Comparison of ENCODE assay signal across 8 cellular contexts in the genomic region with DNA sequence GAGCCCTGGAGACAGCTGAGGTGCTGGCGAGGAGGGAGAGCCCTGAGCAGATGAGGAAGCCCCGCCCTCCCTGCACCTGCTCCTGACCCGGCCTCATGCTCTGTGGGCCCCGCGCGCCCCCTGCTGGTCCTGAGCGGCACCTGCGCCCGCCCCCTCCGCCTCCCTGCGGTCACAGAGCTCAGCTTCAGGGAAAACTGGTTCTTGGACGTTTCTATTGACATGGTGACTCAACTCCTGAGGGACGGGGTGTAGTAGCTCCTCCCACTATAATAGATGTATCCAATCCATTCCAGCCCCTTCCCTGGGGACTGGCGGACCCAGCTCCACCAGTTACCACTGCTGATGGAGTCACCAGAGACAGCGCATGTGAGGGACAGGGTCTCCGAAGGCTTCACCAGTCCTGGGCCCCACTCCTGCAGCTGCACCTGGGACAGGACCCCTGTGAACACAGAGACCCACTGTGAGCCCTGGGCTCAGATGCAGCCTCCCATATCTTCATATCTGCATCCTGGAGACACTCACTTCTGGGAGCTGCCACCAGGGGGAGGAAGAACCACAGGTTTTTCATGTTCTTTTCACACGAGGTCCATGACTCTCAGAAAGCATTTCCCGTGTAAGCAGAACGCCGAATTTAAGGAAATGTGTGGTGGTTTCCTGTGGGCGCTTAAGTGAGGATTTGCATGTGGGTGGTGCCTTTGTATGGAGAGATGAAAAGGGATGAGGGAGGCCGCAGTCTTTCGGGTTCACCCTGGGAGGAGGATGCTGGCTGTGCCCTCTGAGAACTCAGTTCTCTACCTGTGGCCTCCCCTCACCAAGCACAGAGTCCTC.
A peak's percentile ranks its signal among the peaks of the same experiment; 100 is the strongest.
DNase-seq lines count a peak whose midpoint lies in the region; ATAC-seq, FAIRE-seq and TF ChIP-seq lines count a peak whose summit lies in the region.

No MANE protein-coding gene starts in this region.

- TF ChIP-seq RAD21 in Ishikawa (IDR thresholded peaks at IDR 0.05; ENCODE audit: low read depth) = peak; percentile 38; the same call in 1 of the 2 replicates

- no peak for TF ChIP-seq EP300 in Ishikawa (IDR thresholded peaks at IDR 0.05; ENCODE audit: borderline replicate concordance)

- H3K9me3 ChIP-seq in A673 (ENCODE audit: low read depth, low read length, poor library complexity, severe bottlenecking) = no peaks in the 10 kb centered on the region
- H3K9me3 ChIP-seq in kidney (ENCODE audit: control insufficient read depth in 1 of 2, low read length in 2 of 2) = no peaks in the 10 kb centered on the region

- no peak overlapping the region for H3K9ac ChIP-seq in kidney (ENCODE audit: low read length in 2 of 2)

- peak; percentile 85 for DNase-seq in A673 (ENCODE audit: low spot score)
- peak; percentile 36 for DNase-seq in SHP77 treated with DMSO at 0.1 percent for 48 hours (lab: John Stamatoyannopoulos, UW)
- peak; percentile 73 for DNase-seq in activated T-helper 1 cell treated with anti-CD3 and anti-CD28 coated beads, Interleukin-12 subunit alpha, Interleukin-12 subunit beta, Interleukin-2, Interleukin-4 antibody, amounts not matched to agents 30 ng/mL and 10 ng/mL and 1 ng/mL, durations not matched to agents 14 hours and 24 hours and 36 hours (ENCODE audit: low spot score)
- peak; percentile 90 for DNase-seq in kidney
- peak; percentile 66 to 74 for DNase-seq in stimulated activated CD8-positive, alpha-beta memory T cell treated with anti-CD3 and anti-CD28 coated beads, Interleukin-7, amount 100 ng/mL, for 1 hour (ENCODE audit: low read depth in 2 of 2)

- H3K27me3 ChIP-seq in A673 (replicated peaks; ENCODE audit: insufficient read depth, low read depth, low read length, poor library complexity) = peaks cover 4% of the 10 kb centered on the region

- peak overlapping the region; percentile 27 for H3K4me3 Mint-ChIP-seq in activated T-helper 1 cell treated with anti-CD3 and anti-CD28 coated beads, Interleukin-12 subunit alpha, Interleukin-12 subunit beta, Interleukin-2, Interleukin-4 antibody, amounts not matched to agents 30 ng/mL and 10 ng/mL and 1 ng/mL, durations not matched to agents 14 hours and 24 hours and 36 hours

- CTCF ChIA-PET in A673 (lab: Charles Lee) = interaction anchor here (0.5 to 2.5 kb wide), 9 partner anchors 8 to 178 kb away, joined by 3 to 17 read pairs (median 3); no protein-coding TSS in a partner anchor

- H3K36me3 ChIP-seq in A673 (ENCODE audit: insufficient read depth, low read length, poor library complexity, severe bottlenecking) = no peaks in the 10 kb centered on the region
- H3K36me3 ChIP-seq in kidney (ENCODE audit: control insufficient read depth in 1 of 2, insufficient read depth in 2 of 2, low read length in 2 of 2) = no peaks in the 10 kb centered on the region

- H3K4me3 ChIP-seq in A673 (ENCODE audit: low read depth, low read length, poor library complexity, severe bottlenecking) (no peak overlapping the region), kidney (ENCODE audit: low read length in 2 of 2) (no peak overlapping the region)

- POLR2A ChIA-PET in A673 (lab: Charles Lee; ENCODE audit: low non-redundant PET) = no interaction called here

- no TSS peak for BruUV-seq in A673 (replicated peaks; lab: Mats Ljungman, UMichigan)

- ATAC-seq in GM18517 (IDR thresholded peaks at IDR 0.05; ENCODE audit: unreplicated experiment) (peak; percentile 48), HG03520 (IDR thresholded peaks at IDR 0.05; ENCODE audit: unreplicated experiment) (no peak)

- TF ChIP-seq CTCF in A673 (conservative IDR thresholded peaks at IDR 0.05; ENCODE audit: low read depth, low read length) = peak; percentile 76
- TF ChIP-seq CTCF in kidney (IDR thresholded peaks at IDR 0.05; ENCODE audit: borderline replicate concordance, extremely low read depth, insufficient read depth) = peak; percentile 66

- intact Hi-C loops in A673 (cut with micrococcal nuclease; ENCODE audit: unreplicated experiment) = no loop called here
- intact Hi-C loops in activated T-helper 1 cell treated with anti-CD3 and anti-CD28 coated beads, Interleukin-12 subunit alpha, Interleukin-12 subunit beta, Interleukin-2, Interleukin-4 antibody, amounts not matched to agents 30 ng/mL and 10 ng/mL and 1 ng/mL, durations not matched to agents 14 hours and 24 hours and 36 hours (cut with micrococcal nuclease) = loop anchor here (1.0 kb wide), 1 partner anchor 29 kb away; no protein-coding TSS in a partner anchor
- intact Hi-C loops in kidney (cut with DNase I) = no loop called here

- no peak overlapping the region for H3K27ac Mint-ChIP-seq in activated T-helper 1 cell treated with anti-CD3 and anti-CD28 coated beads, Interleukin-12 subunit alpha, Interleukin-12 subunit beta, Interleukin-2, Interleukin-4 antibody, amounts not matched to agents 30 ng/mL and 10 ng/mL and 1 ng/mL, durations not matched to agents 14 hours and 24 hours and 36 hours

- no peaks in the 10 kb centered on the region for H3K9me3 Mint-ChIP-seq in activated T-helper 1 cell treated with anti-CD3 and anti-CD28 coated beads, Interleukin-12 subunit alpha, Interleukin-12 subunit beta, Interleukin-2, Interleukin-4 antibody, amounts not matched to agents 30 ng/mL and 10 ng/mL and 1 ng/mL, durations not matched to agents 14 hours and 24 hours and 36 hours

- H3K4me1 ChIP-seq in A673 (ENCODE audit: insufficient read depth, low read length, poor library complexity, severe bottlenecking) (no peaks in the 10 kb centered on the region), kidney (ENCODE audit: control insufficient read depth in 1 of 2, insufficient read depth in 1 of 2, low read depth in 1 of 2, low read length in 2 of 2) (peaks cover 0 to 2% of the 10 kb centered on the region in 2 donors)

- H3K27me3 Mint-ChIP-seq in activated T-helper 1 cell treated with anti-CD3 and anti-CD28 coated beads, Interleukin-12 subunit alpha, Interleukin-12 subunit beta, Interleukin-2, Interleukin-4 antibody, amounts not matched to agents 30 ng/mL and 10 ng/mL and 1 ng/mL, durations not matched to agents 14 hours and 24 hours and 36 hours (ENCODE audit: insufficient read depth) = peaks cover 18% of the 10 kb centered on the region

- peaks cover 18% of the 10 kb centered on the region for H3K4me1 Mint-ChIP-seq in activated T-helper 1 cell treated with anti-CD3 and anti-CD28 coated beads, Interleukin-12 subunit alpha, Interleukin-12 subunit beta, Interleukin-2, Interleukin-4 antibody, amounts not matched to agents 30 ng/mL and 10 ng/mL and 1 ng/mL, durations not matched to agents 14 hours and 24 hours and 36 hours (ENCODE audit: low read depth)

- no peak for FAIRE-seq in kidney (lab: Jason Lieb, UNC)

- H3K27ac ChIP-seq in A673 (ENCODE audit: low read depth, low read length, poor library complexity, severe bottlenecking) (no peak overlapping the region), kidney (ENCODE audit: low read depth in 2 of 2, low read length in 2 of 2) (peak overlapping the region; percentile 13 to 32)

- no peaks in the 10 kb centered on the region for H3K36me3 Mint-ChIP-seq in activated T-helper 1 cell treated with anti-CD3 and anti-CD28 coated beads, Interleukin-12 subunit alpha, Interleukin-12 subunit beta, Interleukin-2, Interleukin-4 antibody, amounts not matched to agents 30 ng/mL and 10 ng/mL and 1 ng/mL, durations not matched to agents 14 hours and 24 hours and 36 hours (ENCODE audit: low read depth)

TF ChIP-seq in Ishikawa, 13 proteins besides CTCF, POLR2A, EP300 and RAD21:
- no peak for TF ChIP-seq CREB1 (IDR thresholded peaks at IDR 0.05; ENCODE audit: low read depth)
- TF ChIP-seq USF1 (IDR thresholded peaks at IDR 0.05) = no peak
- TF ChIP-seq YY1 (IDR thresholded peaks at IDR 0.05; ENCODE audit: low read depth) = no peak
- TF ChIP-seq ZBTB7A (IDR thresholded peaks at IDR 0.05; ENCODE audit: low read depth) = no peak
- TF ChIP-seq TCF12 (IDR thresholded peaks at IDR 0.05; ENCODE audit: low read depth) = no peak
- no peak for TF ChIP-seq FOXM1 (IDR thresholded peaks at IDR 0.05; ENCODE audit: borderline replicate concordance, low read depth)
- no peak for TF ChIP-seq TAF1 (IDR thresholded peaks at IDR 0.05; ENCODE audit: low read depth)

Comparison
In these comparisons a context has a peak if more than half of its experiments do, and no peak if none do; other contexts are left out.
1. DNase-seq: peak in every context shown above with its lines; median percentile 90 in kidney; 85 in A673; 73 in activated T-helper 1 cell treated with anti-CD3 and anti-CD28 coated beads, Interleukin-12 subunit alpha, Interleukin-12 subunit beta, Interleukin-2, Interleukin-4 antibody, amounts not matched to agents 30 ng/mL and 10 ng/mL and 1 ng/mL, durations not matched to agents 14 hours and 24 hours and 36 hours; 70 in stimulated activated CD8-positive, alpha-beta memory T cell treated with anti-CD3 and anti-CD28 coated beads, Interleukin-7, amount 100 ng/mL, for 1 hour; 36 in SHP77 treated with DMSO at 0.1 percent for 48 hours.